ENCODE assay signal across 1 cellular context in genomic region chr16:69726313-69727060, GRCh38.
TF ChIP-seq lines count a peak whose summit lies in the region.

Gene NQO1 (minus strand): TSS chr16:69726560. CDS start chr16:69726439, 121 bp downstream.

TF ChIP-seq in K562, 482 proteins besides CTCF, POLR2A, EP300 and RAD21 (continued from another document and continues in another):
- TF ChIP-seq CHD7 (IDR thresholded peaks at IDR 0.05; ENCODE audit: low read depth, low read length) (no peak), PKNOX1 (IDR thresholded peaks at IDR 0.05) (peak; percentile 60), RHOXF2B (CRISPR knock-in tag; conservative IDR thresholded peaks at IDR 0.05) (no peak), CXXC5 (CRISPR knock-in tag; IDR thresholded peaks at IDR 0.05) (peak; percentile 53), ZNF668 (CRISPR knock-in tag; IDR thresholded peaks at IDR 0.05) (no peak), CREB3 (tag; conservative IDR thresholded peaks at IDR 0.05; ENCODE audit: low read depth) (no peak), XRCC5 (IDR thresholded peaks at IDR 0.05; ENCODE audit: low read depth, low read length) (no peak; the same call in 1 of the 2 replicates), EP400 (IDR thresholded peaks at IDR 0.05) (peak; percentile 85), GTF3C2 (IDR thresholded peaks at IDR 0.05; ENCODE audit: borderline replicate concordance, extremely low read depth, insufficient read length) (no peak), SMAD2 (IDR thresholded peaks at IDR 0.05; ENCODE audit: low read depth, low read length) (no peak), SPI1 (IDR thresholded peaks at IDR 0.05; ENCODE audit: borderline replicate concordance, low read depth, low read length) (no peak), SRSF7 (optimal IDR thresholded peaks at IDR 0.05; ENCODE audit: low read depth, low read length) (no peak), ARID2 (IDR thresholded peaks at IDR 0.05) (no peak), TSHZ1 (CRISPR knock-in tag; IDR thresholded peaks at IDR 0.05) (no peak), ZNF324 (CRISPR knock-in tag; IDR thresholded peaks at IDR 0.05) (no peak), KLF6 (CRISPR knock-in tag; IDR thresholded peaks at IDR 0.05; ENCODE audit: borderline replicate concordance) (no peak), USF2 (CRISPR knock-in tag; IDR thresholded peaks at IDR 0.05) (no peak), LEF1 (IDR thresholded peaks at IDR 0.05) (peak; percentile 85), RFX7 (CRISPR knock-in tag; IDR thresholded peaks at IDR 0.05) (no peak), NCOR1 (IDR thresholded peaks at IDR 0.05) (0 out of 2 replicates have a peak, but pooled peaks have one; percentile 16), SNRNP70 (optimal IDR thresholded peaks at IDR 0.05; ENCODE audit: low read depth, low read length) (no peak), PRMT5 (CRISPR knock-in tag; IDR thresholded peaks at IDR 0.05) (no peak), ZNF174 (CRISPR knock-in tag; IDR thresholded peaks at IDR 0.05) (no peak), SP2 (IDR thresholded peaks at IDR 0.05; ENCODE audit: extremely low read depth, low read depth, low read length, poor library complexity, severe bottlenecking) (no peak), ZSCAN32 (CRISPR knock-in tag; IDR thresholded peaks at IDR 0.05) (no peak), POLR2AphosphoS5 (IDR thresholded peaks at IDR 0.05; ENCODE audit: control insufficient read depth, insufficient read depth, low read depth, low read length) (peak; percentile 68), PHTF2 (CRISPR knock-in tag; IDR thresholded peaks at IDR 0.05) (no peak), ZNF280A (IDR thresholded peaks at IDR 0.05; ENCODE audit: low read depth, partially characterized antibody) (no peak), TEAD2 (tag; IDR thresholded peaks at IDR 0.05) (no peak), ZNF232 (CRISPR knock-in tag; IDR thresholded peaks at IDR 0.05) (no peak), ZEB2 (IDR thresholded peaks at IDR 0.05) (no peak), MYC (IDR thresholded peaks at IDR 0.05; ENCODE audit: low read depth, low read length) (peak; percentile 89), MYC (CRISPR knock-in tag; IDR thresholded peaks at IDR 0.05; ENCODE audit: borderline replicate concordance, low read depth) (no peak), CREBBP (IDR thresholded peaks at IDR 0.05; ENCODE audit: low read depth, low read length) (no peak), PATZ1 (CRISPR knock-in tag; IDR thresholded peaks at IDR 0.05; ENCODE audit: borderline replicate concordance) (0 out of 2 replicates have a peak, but pooled peaks have one; percentile 73)
